ENCODE assay signal across 1 cellular context in the genomic region with DNA sequence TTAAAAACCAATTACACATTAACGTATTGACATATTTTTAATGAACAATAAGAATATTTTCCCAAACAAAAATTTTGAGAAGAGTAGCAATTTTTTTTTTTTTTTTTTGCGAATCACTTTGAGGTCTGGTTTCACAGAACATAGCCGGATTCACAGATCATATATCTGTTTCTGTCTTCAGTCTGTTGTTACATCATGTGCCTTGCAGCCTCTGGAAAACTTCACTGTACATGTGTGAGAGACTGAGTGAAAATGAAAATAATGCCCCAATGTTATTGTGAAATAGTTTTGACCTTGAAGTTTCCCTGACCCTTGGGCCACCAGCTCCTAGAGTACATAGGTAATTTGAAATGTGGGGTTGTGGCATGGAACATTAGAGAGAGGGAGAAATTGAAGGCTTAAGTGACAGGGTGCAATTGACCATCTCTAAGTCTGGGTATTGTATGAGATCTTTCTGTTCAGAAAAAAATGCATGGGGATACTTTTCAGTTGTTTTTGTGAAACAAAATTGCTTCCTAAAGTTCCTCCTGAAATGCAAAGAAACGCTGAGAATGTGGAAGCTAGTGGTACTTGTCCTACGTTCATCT.
A peak's percentile ranks its signal among the peaks of the same experiment; 100 is the strongest.
TF ChIP-seq lines count a peak whose summit lies in the region.

No MANE protein-coding gene starts in this region.

TF ChIP-seq in K562, 482 proteins besides CTCF, POLR2A, EP300 and RAD21 (continued from another document and continues in another):
- TF ChIP-seq, protein P1, sequence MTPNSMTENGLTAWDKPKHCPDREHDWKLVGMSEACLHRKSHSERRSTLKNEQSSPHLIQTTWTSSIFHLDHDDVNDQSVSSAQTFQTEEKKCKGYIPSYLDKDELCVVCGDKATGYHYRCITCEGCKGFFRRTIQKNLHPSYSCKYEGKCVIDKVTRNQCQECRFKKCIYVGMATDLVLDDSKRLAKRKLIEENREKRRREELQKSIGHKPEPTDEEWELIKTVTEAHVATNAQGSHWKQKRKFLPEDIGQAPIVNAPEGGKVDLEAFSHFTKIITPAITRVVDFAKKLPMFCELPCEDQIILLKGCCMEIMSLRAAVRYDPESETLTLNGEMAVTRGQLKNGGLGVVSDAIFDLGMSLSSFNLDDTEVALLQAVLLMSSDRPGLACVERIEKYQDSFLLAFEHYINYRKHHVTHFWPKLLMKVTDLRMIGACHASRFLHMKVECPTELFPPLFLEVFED (CRISPR knock-in tag; conservative IDR thresholded peaks at IDR 0.05) = no peak
- TF ChIP-seq, protein P2, sequence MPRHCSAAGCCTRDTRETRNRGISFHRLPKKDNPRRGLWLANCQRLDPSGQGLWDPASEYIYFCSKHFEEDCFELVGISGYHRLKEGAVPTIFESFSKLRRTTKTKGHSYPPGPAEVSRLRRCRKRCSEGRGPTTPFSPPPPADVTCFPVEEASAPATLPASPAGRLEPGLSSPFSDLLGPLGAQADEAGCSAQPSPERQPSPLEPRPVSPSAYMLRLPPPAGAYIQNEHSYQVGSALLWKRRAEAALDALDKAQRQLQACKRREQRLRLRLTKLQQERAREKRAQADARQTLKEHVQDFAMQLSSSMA (CRISPR knock-in tag; IDR thresholded peaks at IDR 0.05) = no peak
- no peak for TF ChIP-seq ZNF277 (CRISPR knock-in tag; IDR thresholded peaks at IDR 0.05; ENCODE audit: borderline replicate concordance)
- TF ChIP-seq ZBTB34 (CRISPR knock-in tag; IDR thresholded peaks at IDR 0.05) = no peak
- TF ChIP-seq MYC (IDR thresholded peaks at IDR 0.05; ENCODE audit: low read depth, low read length) = peak; percentile 80
- no peak for TF ChIP-seq MYC (CRISPR knock-in tag; IDR thresholded peaks at IDR 0.05; ENCODE audit: borderline replicate concordance, low read depth)
- no peak for TF ChIP-seq MBD2 (IDR thresholded peaks at IDR 0.05; ENCODE audit: borderline replicate concordance, low read depth)
- TF ChIP-seq MCM2 (IDR thresholded peaks at IDR 0.05; ENCODE audit: low read depth) = no peak
- TF ChIP-seq HES1 (IDR thresholded peaks at IDR 0.05; ENCODE audit: low read depth) = no peak
- TF ChIP-seq, protein P3, sequence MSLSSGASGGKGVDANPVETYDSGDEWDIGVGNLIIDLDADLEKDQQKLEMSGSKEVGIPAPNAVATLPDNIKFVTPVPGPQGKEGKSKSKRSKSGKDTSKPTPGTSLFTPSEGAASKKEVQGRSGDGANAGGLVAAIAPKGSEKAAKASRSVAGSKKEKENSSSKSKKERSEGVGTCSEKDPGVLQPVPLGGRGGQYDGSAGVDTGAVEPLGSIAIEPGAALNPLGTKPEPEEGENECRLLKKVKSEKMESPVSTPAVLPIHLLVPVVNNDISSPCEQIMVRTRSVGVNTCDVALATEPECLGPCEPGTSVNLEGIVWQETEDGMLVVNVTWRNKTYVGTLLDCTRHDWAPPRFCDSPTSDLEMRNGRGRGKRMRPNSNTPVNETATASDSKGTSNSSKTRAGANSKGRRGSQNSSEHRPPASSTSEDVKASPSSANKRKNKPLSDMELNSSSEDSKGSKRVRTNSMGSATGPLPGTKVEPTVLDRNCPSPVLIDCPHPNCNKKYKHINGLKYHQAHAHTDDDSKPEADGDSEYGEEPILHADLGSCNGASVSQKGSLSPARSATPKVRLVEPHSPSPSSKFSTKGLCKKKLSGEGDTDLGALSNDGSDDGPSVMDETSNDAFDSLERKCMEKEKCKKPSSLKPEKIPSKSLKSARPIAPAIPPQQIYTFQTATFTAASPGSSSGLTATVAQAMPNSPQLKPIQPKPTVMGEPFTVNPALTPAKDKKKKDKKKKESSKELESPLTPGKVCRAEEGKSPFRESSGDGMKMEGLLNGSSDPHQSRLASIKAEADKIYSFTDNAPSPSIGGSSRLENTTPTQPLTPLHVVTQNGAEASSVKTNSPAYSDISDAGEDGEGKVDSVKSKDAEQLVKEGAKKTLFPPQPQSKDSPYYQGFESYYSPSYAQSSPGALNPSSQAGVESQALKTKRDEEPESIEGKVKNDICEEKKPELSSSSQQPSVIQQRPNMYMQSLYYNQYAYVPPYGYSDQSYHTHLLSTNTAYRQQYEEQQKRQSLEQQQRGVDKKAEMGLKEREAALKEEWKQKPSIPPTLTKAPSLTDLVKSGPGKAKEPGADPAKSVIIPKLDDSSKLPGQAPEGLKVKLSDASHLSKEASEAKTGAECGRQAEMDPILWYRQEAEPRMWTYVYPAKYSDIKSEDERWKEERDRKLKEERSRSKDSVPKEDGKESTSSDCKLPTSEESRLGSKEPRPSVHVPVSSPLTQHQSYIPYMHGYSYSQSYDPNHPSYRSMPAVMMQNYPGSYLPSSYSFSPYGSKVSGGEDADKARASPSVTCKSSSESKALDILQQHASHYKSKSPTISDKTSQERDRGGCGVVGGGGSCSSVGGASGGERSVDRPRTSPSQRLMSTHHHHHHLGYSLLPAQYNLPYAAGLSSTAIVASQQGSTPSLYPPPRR (CRISPR knock-in tag; IDR thresholded peaks at IDR 0.05; ENCODE audit: borderline replicate concordance) = no peak
- TF ChIP-seq ZNF512 (tag; IDR thresholded peaks at IDR 0.05) = no peak
- no peak for TF ChIP-seq C11orf30 (IDR thresholded peaks at IDR 0.05; ENCODE audit: low read depth)
- TF ChIP-seq AFF4 (CRISPR knock-in tag; IDR thresholded peaks at IDR 0.05) = no peak
- TF ChIP-seq POLR2AphosphoS2 (IDR thresholded peaks at IDR 0.05; ENCODE audit: low read length) = no peak
- TF ChIP-seq POLR2H (tag; IDR thresholded peaks at IDR 0.05; ENCODE audit: low read depth) = peak; percentile 84; the same call in 1 of the 2 replicates
- peak; percentile 66; the same call in 1 of the 2 replicates for TF ChIP-seq JUND (IDR thresholded peaks at IDR 0.05; ENCODE audit: borderline replicate concordance, low read depth, low read length)
- TF ChIP-seq JUND (tag; IDR thresholded peaks at IDR 0.05; ENCODE audit: borderline replicate concordance, low read depth, low read length) = no peak
- no peak for TF ChIP-seq ZNF699 (CRISPR knock-in tag; IDR thresholded peaks at IDR 0.05; ENCODE audit: insufficient replicate concordance)
- no peak for TF ChIP-seq FOXM1 (IDR thresholded peaks at IDR 0.05; ENCODE audit: low read depth)
- TF ChIP-seq FOXM1 (CRISPR knock-in tag; IDR thresholded peaks at IDR 0.05; ENCODE audit: low read depth) = no peak
- TF ChIP-seq ZNF561 (CRISPR knock-in tag; conservative IDR thresholded peaks at IDR 0.05) = no peak
- no peak for TF ChIP-seq TGIF2 (CRISPR knock-in tag; IDR thresholded peaks at IDR 0.05)
- peak; percentile 60; the same call in 1 of the 2 replicates for TF ChIP-seq IRF9 (tag; IDR thresholded peaks at IDR 0.05)
- no peak for TF ChIP-seq HDGF (IDR thresholded peaks at IDR 0.05)
- TF ChIP-seq HCFC1 (IDR thresholded peaks at IDR 0.05; ENCODE audit: low read depth, low read length) = no peak
- no peak for TF ChIP-seq KDM2B (CRISPR knock-in tag; IDR thresholded peaks at IDR 0.05)
- TF ChIP-seq, protein P4, sequence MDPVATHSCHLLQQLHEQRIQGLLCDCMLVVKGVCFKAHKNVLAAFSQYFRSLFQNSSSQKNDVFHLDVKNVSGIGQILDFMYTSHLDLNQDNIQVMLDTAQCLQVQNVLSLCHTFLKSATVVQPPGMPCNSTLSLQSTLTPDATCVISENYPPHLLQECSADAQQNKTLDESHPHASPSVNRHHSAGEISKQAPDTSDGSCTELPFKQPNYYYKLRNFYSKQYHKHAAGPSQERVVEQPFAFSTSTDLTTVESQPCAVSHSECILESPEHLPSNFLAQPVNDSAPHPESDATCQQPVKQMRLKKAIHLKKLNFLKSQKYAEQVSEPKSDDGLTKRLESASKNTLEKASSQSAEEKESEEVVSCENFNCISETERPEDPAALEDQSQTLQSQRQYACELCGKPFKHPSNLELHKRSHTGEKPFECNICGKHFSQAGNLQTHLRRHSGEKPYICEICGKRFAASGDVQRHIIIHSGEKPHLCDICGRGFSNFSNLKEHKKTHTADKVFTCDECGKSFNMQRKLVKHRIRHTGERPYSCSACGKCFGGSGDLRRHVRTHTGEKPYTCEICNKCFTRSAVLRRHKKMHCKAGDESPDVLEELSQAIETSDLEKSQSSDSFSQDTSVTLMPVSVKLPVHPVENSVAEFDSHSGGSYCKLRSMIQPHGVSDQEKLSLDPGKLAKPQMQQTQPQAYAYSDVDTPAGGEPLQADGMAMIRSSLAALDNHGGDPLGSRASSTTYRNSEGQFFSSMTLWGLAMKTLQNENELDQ (CRISPR knock-in tag; IDR thresholded peaks at IDR 0.05; ENCODE audit: borderline replicate concordance) = no peak
- TF ChIP-seq PPARD (CRISPR knock-in tag; IDR thresholded peaks at IDR 0.05) = no peak
- peak; percentile 32 for TF ChIP-seq CXXC5 (CRISPR knock-in tag; IDR thresholded peaks at IDR 0.05)
- TF ChIP-seq ZSCAN32 (CRISPR knock-in tag; IDR thresholded peaks at IDR 0.05) = peak; percentile 69; the same call in 1 of the 2 replicates
- TF ChIP-seq ZNF707 (CRISPR knock-in tag; conservative IDR thresholded peaks at IDR 0.05) = no peak
- no peak for TF ChIP-seq ZNF785 (CRISPR knock-in tag; IDR thresholded peaks at IDR 0.05)
- TF ChIP-seq NCOA6 (IDR thresholded peaks at IDR 0.05) = no peak
- TF ChIP-seq ATF7 (IDR thresholded peaks at IDR 0.05) = peak; percentile 66
- no peak for TF ChIP-seq MLX (CRISPR knock-in tag; conservative IDR thresholded peaks at IDR 0.05)
